In genomic region chr13:110638253-110638652, GRCh38 we compare ENCODE assay signal across 24 cellular contexts. TPM values are rescaled to one million over a fixed set of nuclear protein-coding genes. Genes with fewer than 3 reads are reported as not detected.
DNase-seq lines count a peak whose midpoint lies in the region; ATAC-seq, FAIRE-seq and TF ChIP-seq lines count a peak whose summit lies in the region.
"Had no signal": no experiment of that assay in that cellular context is flagged by ENCODE, and none has a peak within 500 bp of the region (broad histone marks: within the 10 kb centered on the region; RNA-seq: fewer than 3 reads in every experiment).

No MANE protein-coding gene starts in this region.

- intact Hi-C loops in posterior vena cava (cut with DNase I): loop anchor here in 1 of 2 donors (10.0 kb wide), 1 partner anchor 163 kb away; no protein-coding TSS in a partner anchor

- no peak for TF ChIP-seq CTCF in GM13976 (IDR thresholded peaks at IDR 0.05; ENCODE audit: borderline replicate concordance, control extremely low read depth, extremely low read depth, insufficient read depth, missing control alignments)
- TF ChIP-seq CTCF in RWPE1 (conservative IDR thresholded peaks at IDR 0.05; ENCODE audit: low read depth): no peak

- CTCF ChIA-PET in RWPE1 (lab: Yijun Ruan, JAX): no interaction called here

- ATAC-seq in GM18519 (IDR thresholded peaks at IDR 0.05; ENCODE audit: low FRiP score, unreplicated experiment) (no peak), HG03469 (IDR thresholded peaks at IDR 0.05; ENCODE audit: unreplicated experiment) (no peak)

- H3K27ac ChIP-seq in RWPE1: peak overlapping the region; percentile 21
- H3K27ac ChIP-seq: C4-2B had no signal

- POLR2A ChIA-PET in RWPE1 (lab: Yijun Ruan, JAX; ENCODE audit: low non-redundant PET): no interaction called here

- in situ Hi-C loops in GM13976 (cut with MboI; ENCODE audit: low sequenced_read_pairs, unreplicated experiment): no loop called here

- peak; percentile 22 for DNase-seq in GM13976 (ENCODE audit: low spot score)
- no peak for DNase-seq in RWPE1 (ENCODE audit: low spot score)
- peak; percentile 34 for DNase-seq in ecto neural progenitor cell (ENCODE audit: low spot score)
- DNase-seq in posterior vena cava (ENCODE audit: low spot score): peak; percentile 72
- no peak for DNase-seq in RCC 7860 (ENCODE audit: low spot score)
- DNase-seq: CD8-positive, alpha-beta memory T cell; KG1; NCI-H1092 treated with DMSO at 0.1 percent for 48 hours; NCI-H1436 treated with DMSO at 0.1 percent for 48 hours; NCI-H1930; NCI-H2171; NCI-H345; NCI-H524; NCI-H82; SW 1271 had no signal

- no peak for FAIRE-seq in RCC 7860 (lab: Jason Lieb, UNC)
- FAIRE-seq: A204.1, G401.6, GM12892, GM18507, GM19239, H1 had no signal

RNA-seq across cellular contexts. Expression of gene NAXD, which starts 22.9 kb away (rescaled TPM):
- total RNA-seq in posterior vena cava: 10 to 100 TPM; 19.5 to 21.7 TPM

Comparison
In these comparisons a context has a peak if more than half of its experiments do, and no peak if none do; other contexts are left out.
1. DNase-seq: peak in GM13976 (single experiment), ecto neural progenitor cell (single experiment) and posterior vena cava (single experiment); none in RWPE1 (single experiment) and RCC 7860 (single experiment).